ENCODE assay signal across 1 cellular context in the genomic region with DNA sequence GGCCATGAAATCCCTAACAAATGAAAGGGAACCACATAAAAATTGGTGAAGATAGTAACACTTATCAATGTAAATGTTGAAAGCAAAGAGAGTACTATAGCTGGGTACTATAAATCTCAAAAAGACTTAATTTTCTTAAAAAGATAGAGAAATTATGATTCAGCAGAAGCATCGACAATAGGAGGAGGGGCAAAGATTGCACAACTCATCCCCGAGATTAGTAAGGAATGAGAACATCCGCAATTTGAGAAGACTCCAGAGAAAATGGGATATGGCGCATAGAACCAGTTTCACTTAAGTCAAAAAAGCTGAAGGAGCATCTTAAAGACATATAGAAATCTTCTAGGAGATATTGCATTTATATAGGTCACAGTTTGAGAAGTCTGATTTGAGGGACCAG.
TF ChIP-seq lines count a peak whose summit lies in the region.

No MANE protein-coding gene starts in this region.

TF ChIP-seq in H1, 55 proteins besides CTCF, POLR2A, EP300 and RAD21 (continued from another document):
- TF ChIP-seq USF2 (IDR thresholded peaks at IDR 0.05; ENCODE audit: low read length) (no peak), RBBP5 (IDR thresholded peaks at IDR 0.05; ENCODE audit: borderline replicate concordance, low read depth, low read length) (no peak), SP2 (IDR thresholded peaks at IDR 0.05; ENCODE audit: low read length) (no peak)
